1 cellular context compared by ENCODE assay signal in the genomic region with DNA sequence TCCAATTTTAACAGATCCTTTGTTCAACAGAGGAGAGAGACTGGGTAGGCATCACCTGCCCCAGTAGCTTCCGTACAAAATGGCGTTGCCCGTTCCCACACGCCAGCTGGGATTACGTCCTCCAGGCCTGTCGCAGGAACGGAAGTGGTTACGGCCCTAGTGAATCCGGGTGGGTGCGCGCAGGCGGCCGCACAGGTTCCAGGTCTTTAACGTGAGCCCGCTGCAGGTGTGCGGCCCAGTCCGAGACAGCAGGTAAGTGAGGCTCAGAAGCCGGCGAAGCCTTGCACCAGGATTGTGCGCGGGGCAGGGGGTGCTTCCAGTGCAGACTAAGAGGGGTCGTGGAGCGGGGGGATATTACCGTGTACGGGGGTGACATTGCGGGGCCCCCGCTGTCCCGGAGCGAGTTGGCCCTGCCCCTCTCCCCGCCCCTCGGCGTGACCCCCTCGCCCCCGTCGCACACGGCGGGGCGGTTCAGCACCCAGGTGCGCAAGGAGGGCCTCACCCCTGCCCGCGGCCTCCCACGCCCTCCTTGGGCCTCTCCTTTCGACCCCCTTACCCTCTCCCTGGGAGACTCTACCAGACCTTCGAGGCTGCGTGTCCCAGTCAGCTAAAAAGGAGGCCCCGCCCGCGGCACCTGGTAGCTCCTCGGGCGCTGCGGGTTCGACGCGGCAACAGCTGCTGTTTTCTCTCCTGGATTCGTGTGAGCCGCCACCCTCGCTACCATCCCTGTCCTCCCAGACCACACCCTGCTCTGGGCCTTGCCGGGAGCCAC.
TF ChIP-seq lines count a peak whose summit lies in the region.

A gene with protein sequence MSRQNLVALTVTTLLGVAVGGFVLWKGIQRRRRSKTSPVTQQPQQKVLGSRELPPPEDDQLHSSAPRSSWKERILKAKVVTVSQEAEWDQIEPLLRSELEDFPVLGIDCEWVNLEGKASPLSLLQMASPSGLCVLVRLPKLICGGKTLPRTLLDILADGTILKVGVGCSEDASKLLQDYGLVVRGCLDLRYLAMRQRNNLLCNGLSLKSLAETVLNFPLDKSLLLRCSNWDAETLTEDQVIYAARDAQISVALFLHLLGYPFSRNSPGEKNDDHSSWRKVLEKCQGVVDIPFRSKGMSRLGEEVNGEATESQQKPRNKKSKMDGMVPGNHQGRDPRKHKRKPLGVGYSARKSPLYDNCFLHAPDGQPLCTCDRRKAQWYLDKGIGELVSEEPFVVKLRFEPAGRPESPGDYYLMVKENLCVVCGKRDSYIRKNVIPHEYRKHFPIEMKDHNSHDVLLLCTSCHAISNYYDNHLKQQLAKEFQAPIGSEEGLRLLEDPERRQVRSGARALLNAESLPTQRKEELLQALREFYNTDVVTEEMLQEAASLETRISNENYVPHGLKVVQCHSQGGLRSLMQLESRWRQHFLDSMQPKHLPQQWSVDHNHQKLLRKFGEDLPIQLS (plus strand): TSS at position 159 of the 772 bp plus-strand sequence. CDS start 17,973 bp downstream, outside the sequence.

TF ChIP-seq in WTC11, 78 proteins besides CTCF, POLR2A, EP300 and RAD21 (continued from another document and continues in another):
- TF ChIP-seq, protein P1, sequence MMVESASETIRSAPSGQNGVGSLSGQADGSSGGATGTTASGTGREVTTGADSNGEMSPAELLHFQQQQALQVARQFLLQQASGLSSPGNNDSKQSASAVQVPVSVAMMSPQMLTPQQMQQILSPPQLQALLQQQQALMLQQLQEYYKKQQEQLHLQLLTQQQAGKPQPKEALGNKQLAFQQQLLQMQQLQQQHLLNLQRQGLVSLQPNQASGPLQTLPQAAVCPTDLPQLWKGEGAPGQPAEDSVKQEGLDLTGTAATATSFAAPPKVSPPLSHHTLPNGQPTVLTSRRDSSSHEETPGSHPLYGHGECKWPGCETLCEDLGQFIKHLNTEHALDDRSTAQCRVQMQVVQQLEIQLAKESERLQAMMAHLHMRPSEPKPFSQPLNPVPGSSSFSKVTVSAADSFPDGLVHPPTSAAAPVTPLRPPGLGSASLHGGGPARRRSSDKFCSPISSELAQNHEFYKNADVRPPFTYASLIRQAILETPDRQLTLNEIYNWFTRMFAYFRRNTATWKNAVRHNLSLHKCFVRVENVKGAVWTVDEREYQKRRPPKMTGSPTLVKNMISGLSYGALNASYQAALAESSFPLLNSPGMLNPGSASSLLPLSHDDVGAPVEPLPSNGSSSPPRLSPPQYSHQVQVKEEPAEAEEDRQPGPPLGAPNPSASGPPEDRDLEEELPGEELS (CRISPR knock-in tag; IDR thresholded peaks at IDR 0.05) = peak; percentile 68
- peak; percentile 80; the same call in 1 of the 2 replicates for TF ChIP-seq SMAD3 (CRISPR knock-in tag; IDR thresholded peaks at IDR 0.05; ENCODE audit: borderline replicate concordance)
- peak; percentile 12 for TF ChIP-seq NFE2L1 (CRISPR knock-in tag; IDR thresholded peaks at IDR 0.05)
- TF ChIP-seq, protein P2, sequence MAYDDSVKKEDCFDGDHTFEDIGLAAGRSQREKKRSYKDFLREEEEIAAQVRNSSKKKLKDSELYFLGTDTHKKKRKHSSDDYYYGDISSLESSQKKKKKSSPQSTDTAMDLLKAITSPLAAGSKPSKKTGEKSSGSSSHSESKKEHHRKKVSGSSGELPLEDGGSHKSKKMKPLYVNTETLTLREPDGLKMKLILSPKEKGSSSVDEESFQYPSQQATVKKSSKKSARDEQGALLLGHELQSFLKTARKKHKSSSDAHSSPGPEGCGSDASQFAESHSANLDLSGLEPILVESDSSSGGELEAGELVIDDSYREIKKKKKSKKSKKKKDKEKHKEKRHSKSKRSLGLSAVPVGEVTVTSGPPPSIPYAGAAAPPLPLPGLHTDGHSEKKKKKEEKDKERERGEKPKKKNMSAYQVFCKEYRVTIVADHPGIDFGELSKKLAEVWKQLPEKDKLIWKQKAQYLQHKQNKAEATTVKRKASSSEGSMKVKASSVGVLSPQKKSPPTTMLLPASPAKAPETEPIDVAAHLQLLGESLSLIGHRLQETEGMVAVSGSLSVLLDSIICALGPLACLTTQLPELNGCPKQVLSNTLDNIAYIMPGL (CRISPR knock-in tag; IDR thresholded peaks at IDR 0.05) = peak; percentile 42; the same call in 1 of the 2 replicates
- TF ChIP-seq, protein P3, sequence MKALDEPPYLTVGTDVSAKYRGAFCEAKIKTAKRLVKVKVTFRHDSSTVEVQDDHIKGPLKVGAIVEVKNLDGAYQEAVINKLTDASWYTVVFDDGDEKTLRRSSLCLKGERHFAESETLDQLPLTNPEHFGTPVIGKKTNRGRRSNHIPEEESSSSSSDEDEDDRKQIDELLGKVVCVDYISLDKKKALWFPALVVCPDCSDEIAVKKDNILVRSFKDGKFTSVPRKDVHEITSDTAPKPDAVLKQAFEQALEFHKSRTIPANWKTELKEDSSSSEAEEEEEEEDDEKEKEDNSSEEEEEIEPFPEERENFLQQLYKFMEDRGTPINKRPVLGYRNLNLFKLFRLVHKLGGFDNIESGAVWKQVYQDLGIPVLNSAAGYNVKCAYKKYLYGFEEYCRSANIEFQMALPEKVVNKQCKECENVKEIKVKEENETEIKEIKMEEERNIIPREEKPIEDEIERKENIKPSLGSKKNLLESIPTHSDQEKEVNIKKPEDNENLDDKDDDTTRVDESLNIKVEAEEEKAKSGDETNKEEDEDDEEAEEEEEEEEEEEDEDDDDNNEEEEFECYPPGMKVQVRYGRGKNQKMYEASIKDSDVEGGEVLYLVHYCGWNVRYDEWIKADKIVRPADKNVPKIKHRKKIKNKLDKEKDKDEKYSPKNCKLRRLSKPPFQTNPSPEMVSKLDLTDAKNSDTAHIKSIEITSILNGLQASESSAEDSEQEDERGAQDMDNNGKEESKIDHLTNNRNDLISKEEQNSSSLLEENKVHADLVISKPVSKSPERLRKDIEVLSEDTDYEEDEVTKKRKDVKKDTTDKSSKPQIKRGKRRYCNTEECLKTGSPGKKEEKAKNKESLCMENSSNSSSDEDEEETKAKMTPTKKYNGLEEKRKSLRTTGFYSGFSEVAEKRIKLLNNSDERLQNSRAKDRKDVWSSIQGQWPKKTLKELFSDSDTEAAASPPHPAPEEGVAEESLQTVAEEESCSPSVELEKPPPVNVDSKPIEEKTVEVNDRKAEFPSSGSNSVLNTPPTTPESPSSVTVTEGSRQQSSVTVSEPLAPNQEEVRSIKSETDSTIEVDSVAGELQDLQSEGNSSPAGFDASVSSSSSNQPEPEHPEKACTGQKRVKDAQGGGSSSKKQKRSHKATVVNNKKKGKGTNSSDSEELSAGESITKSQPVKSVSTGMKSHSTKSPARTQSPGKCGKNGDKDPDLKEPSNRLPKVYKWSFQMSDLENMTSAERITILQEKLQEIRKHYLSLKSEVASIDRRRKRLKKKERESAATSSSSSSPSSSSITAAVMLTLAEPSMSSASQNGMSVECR (CRISPR knock-in tag; IDR thresholded peaks at IDR 0.05; ENCODE audit: borderline replicate concordance) = peak; percentile 45
- TF ChIP-seq, protein P4, sequence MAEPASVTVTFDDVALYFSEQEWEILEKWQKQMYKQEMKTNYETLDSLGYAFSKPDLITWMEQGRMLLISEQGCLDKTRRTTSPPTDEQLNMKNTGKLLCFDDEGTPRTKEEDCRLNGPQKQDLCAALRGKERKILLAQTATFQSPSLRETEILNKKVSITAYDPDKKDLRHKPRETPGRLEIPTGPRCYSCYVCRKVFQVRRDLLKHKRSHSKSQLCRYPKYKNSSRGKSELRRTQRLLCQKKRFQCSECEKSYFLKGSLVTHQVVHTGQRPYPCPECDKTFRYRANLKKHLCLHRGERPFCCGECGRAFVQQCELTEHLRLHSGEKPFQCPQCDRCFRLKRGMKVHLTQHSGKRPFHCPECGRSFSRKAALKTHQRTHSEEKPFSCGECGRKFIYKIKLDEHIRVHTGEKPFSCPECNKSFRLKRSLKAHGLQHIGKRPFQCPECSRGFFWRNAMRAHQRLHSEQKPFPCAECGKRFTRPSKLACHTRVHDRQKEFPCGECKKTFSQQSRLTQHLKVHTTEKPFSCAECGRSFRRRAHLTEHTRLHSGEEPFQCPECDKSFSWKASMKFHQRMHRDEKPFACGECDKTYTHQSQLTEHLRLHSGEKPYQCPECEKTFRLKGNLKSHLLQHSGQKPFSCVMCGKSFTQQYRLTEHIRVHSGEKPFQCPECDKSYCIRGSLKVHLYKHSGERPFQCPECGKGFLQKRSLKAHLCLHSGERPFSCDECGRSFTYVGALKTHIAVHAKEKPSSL (CRISPR knock-in tag; conservative IDR thresholded peaks at IDR 0.05) = no peak
- TF ChIP-seq, protein P5, sequence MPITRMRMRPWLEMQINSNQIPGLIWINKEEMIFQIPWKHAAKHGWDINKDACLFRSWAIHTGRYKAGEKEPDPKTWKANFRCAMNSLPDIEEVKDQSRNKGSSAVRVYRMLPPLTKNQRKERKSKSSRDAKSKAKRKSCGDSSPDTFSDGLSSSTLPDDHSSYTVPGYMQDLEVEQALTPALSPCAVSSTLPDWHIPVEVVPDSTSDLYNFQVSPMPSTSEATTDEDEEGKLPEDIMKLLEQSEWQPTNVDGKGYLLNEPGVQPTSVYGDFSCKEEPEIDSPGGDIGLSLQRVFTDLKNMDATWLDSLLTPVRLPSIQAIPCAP (CRISPR knock-in tag; IDR thresholded peaks at IDR 0.05) = no peak; the same call in 1 of the 2 replicates
- no peak for TF ChIP-seq SOX15 (CRISPR knock-in tag; IDR thresholded peaks at IDR 0.05)
- TF ChIP-seq ETV6 (CRISPR knock-in tag; IDR thresholded peaks at IDR 0.05) = peak; percentile 75; the same call in 1 of the 2 replicates
- TF ChIP-seq TCF7 (CRISPR knock-in tag; IDR thresholded peaks at IDR 0.05; ENCODE audit: low read depth) = no peak
- no peak for TF ChIP-seq ZNF396 (CRISPR knock-in tag; IDR thresholded peaks at IDR 0.05; ENCODE audit: borderline replicate concordance)
- peak; percentile 70; the same call in 1 of the 2 replicates for TF ChIP-seq NR2C2 (CRISPR knock-in tag; IDR thresholded peaks at IDR 0.05)
- no peak for TF ChIP-seq EMX1 (CRISPR knock-in tag; IDR thresholded peaks at IDR 0.05)
- no peak for TF ChIP-seq NR1H2 (CRISPR knock-in tag; IDR thresholded peaks at IDR 0.05)
- peak; percentile 84 for TF ChIP-seq FOXK1 (CRISPR knock-in tag; IDR thresholded peaks at IDR 0.05)
- TF ChIP-seq, protein P6, sequence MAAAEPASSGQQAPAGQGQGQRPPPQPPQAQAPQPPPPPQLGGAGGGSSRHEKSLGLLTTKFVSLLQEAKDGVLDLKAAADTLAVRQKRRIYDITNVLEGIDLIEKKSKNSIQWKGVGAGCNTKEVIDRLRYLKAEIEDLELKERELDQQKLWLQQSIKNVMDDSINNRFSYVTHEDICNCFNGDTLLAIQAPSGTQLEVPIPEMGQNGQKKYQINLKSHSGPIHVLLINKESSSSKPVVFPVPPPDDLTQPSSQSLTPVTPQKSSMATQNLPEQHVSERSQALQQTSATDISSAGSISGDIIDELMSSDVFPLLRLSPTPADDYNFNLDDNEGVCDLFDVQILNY (CRISPR knock-in tag; IDR thresholded peaks at IDR 0.05) = peak; percentile 43; the same call in 1 of the 2 replicates
- TF ChIP-seq FOXP1 (CRISPR knock-in tag; IDR thresholded peaks at IDR 0.05; ENCODE audit: borderline replicate concordance) = peak; percentile 78; the same call in 1 of the 2 replicates
- peak; percentile 11 for TF ChIP-seq ZNF121 (CRISPR knock-in tag; IDR thresholded peaks at IDR 0.05)
- peak; percentile 94 for TF ChIP-seq SP1 (CRISPR knock-in tag; conservative IDR thresholded peaks at IDR 0.05)
- 0 out of 2 replicates have a peak, but pooled peaks have one; percentile 6 for TF ChIP-seq ZNF423 (CRISPR knock-in tag; IDR thresholded peaks at IDR 0.05)
- no peak for TF ChIP-seq NFYB (CRISPR knock-in tag; conservative IDR thresholded peaks at IDR 0.05; ENCODE audit: low read depth)
- 0 out of 2 replicates have a peak, but pooled peaks have one; percentile 23 for TF ChIP-seq MYBL2 (CRISPR knock-in tag; IDR thresholded peaks at IDR 0.05)
- TF ChIP-seq, protein P7, sequence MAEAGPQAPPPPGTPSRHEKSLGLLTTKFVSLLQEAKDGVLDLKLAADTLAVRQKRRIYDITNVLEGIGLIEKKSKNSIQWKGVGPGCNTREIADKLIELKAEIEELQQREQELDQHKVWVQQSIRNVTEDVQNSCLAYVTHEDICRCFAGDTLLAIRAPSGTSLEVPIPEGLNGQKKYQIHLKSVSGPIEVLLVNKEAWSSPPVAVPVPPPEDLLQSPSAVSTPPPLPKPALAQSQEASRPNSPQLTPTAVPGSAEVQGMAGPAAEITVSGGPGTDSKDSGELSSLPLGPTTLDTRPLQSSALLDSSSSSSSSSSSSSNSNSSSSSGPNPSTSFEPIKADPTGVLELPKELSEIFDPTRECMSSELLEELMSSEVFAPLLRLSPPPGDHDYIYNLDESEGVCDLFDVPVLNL (CRISPR knock-in tag; IDR thresholded peaks at IDR 0.05; ENCODE audit: borderline replicate concordance, low read depth) = peak; percentile 28; the same call in 1 of the 2 replicates
- peak; percentile 85 for TF ChIP-seq CREM (CRISPR knock-in tag; IDR thresholded peaks at IDR 0.05)
- TF ChIP-seq, protein P8, sequence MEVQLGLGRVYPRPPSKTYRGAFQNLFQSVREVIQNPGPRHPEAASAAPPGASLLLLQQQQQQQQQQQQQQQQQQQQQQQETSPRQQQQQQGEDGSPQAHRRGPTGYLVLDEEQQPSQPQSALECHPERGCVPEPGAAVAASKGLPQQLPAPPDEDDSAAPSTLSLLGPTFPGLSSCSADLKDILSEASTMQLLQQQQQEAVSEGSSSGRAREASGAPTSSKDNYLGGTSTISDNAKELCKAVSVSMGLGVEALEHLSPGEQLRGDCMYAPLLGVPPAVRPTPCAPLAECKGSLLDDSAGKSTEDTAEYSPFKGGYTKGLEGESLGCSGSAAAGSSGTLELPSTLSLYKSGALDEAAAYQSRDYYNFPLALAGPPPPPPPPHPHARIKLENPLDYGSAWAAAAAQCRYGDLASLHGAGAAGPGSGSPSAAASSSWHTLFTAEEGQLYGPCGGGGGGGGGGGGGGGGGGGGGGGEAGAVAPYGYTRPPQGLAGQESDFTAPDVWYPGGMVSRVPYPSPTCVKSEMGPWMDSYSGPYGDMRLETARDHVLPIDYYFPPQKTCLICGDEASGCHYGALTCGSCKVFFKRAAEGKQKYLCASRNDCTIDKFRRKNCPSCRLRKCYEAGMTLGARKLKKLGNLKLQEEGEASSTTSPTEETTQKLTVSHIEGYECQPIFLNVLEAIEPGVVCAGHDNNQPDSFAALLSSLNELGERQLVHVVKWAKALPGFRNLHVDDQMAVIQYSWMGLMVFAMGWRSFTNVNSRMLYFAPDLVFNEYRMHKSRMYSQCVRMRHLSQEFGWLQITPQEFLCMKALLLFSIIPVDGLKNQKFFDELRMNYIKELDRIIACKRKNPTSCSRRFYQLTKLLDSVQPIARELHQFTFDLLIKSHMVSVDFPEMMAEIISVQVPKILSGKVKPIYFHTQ (CRISPR knock-in tag; IDR thresholded peaks at IDR 0.05) = no peak
- TF ChIP-seq, protein P9, sequence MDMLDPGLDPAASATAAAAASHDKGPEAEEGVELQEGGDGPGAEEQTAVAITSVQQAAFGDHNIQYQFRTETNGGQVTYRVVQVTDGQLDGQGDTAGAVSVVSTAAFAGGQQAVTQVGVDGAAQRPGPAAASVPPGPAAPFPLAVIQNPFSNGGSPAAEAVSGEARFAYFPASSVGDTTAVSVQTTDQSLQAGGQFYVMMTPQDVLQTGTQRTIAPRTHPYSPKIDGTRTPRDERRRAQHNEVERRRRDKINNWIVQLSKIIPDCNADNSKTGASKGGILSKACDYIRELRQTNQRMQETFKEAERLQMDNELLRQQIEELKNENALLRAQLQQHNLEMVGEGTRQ (CRISPR knock-in tag; IDR thresholded peaks at IDR 0.05) = peak; percentile 45; the same call in 1 of the 2 replicates
- TF ChIP-seq, protein P10, sequence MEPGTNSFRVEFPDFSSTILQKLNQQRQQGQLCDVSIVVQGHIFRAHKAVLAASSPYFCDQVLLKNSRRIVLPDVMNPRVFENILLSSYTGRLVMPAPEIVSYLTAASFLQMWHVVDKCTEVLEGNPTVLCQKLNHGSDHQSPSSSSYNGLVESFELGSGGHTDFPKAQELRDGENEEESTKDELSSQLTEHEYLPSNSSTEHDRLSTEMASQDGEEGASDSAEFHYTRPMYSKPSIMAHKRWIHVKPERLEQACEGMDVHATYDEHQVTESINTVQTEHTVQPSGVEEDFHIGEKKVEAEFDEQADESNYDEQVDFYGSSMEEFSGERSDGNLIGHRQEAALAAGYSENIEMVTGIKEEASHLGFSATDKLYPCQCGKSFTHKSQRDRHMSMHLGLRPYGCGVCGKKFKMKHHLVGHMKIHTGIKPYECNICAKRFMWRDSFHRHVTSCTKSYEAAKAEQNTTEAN (CRISPR knock-in tag; IDR thresholded peaks at IDR 0.05) = peak; percentile 88
